Comparison of ENCODE assay signal across 8 cellular contexts in genomic region chr21:15514073-15514946, GRCh38.
DNase-seq lines count a peak whose midpoint lies in the region; ATAC-seq lines count a peak whose summit lies in the region.

No MANE protein-coding gene starts in this region.

- ATAC-seq in GM18868 (IDR thresholded peaks at IDR 0.05; ENCODE audit: unreplicated experiment), result peak; percentile 99
- peak; percentile 96 for ATAC-seq in HG03060 (IDR thresholded peaks at IDR 0.05; ENCODE audit: low read depth, unreplicated experiment)
- ATAC-seq in T-helper 17 cell, result peak; percentile 99

- H3K27ac ChIP-seq in thymus (ENCODE audit: low read depth), result peak overlapping the region; percentile 90

- DNase-seq in T-helper 17 cell (peak in 2 of 3 donors; percentile 12 to 20), germinal center (ENCODE audit: low spot score) (peak; percentile 42), NCI-H748 (lab: John Stamatoyannopoulos, UW; ENCODE audit: unreplicated experiment) (no peak), islet precursor cell (no peak), kidney glomerular epithelial cell (lab: John Stamatoyannopoulos, UW) (no peak)

- WGBS in thymus, result 41% methylated on average over 8 of the region's 8 CpGs

- H3K4me1 ChIP-seq in thymus (ENCODE audit: control insufficient read depth, insufficient read depth, low read length), result peaks cover 6% of the 10 kb centered on the region

- peak overlapping the region; percentile 80 for H3K4me3 Mint-ChIP-seq in T-helper 17 cell

- peaks cover 3% of the 10 kb centered on the region for H3K36me3 Mint-ChIP-seq in T-helper 17 cell (ENCODE audit: low read depth)

- H3K27me3 Mint-ChIP-seq in T-helper 17 cell, result no peaks in the 10 kb centered on the region

- no peaks in the 10 kb centered on the region for H3K36me3 ChIP-seq in thymus (ENCODE audit: control insufficient read depth, insufficient read depth)

- peaks cover 16% of the 10 kb centered on the region for H3K4me1 Mint-ChIP-seq in T-helper 17 cell

- H3K27me3 ChIP-seq in thymus (ENCODE audit: control insufficient read depth, insufficient read depth), result no peaks in the 10 kb centered on the region

- peak overlapping the region; percentile 87 for H3K27ac Mint-ChIP-seq in T-helper 17 cell

- H3K4me3 ChIP-seq in thymus (ENCODE audit: low read length), result no peak overlapping the region

- no peaks in the 10 kb centered on the region for H3K9me3 ChIP-seq in T-helper 17 cell (ENCODE audit: control insufficient read depth, low read length, poor library complexity, severe bottlenecking)
- no peaks in the 10 kb centered on the region for H3K9me3 ChIP-seq in thymus (ENCODE audit: control insufficient read depth)

Comparison
In these comparisons a context has a peak if more than half of its experiments do, and no peak if none do; other contexts are left out.
1. DNase-seq: peak in T-helper 17 cell (2 of 3) and germinal center (single experiment); none in NCI-H748 (single experiment), islet precursor cell (single experiment) and kidney glomerular epithelial cell (single experiment).
2. Peak in every context shown above with its lines, with median percentiles within 50 percentile points of each other: ATAC-seq.